Comparison of ENCODE assay signal across 8 cellular contexts in genomic region chr14:29548948-29549370, GRCh38.
A peak's percentile ranks its signal among the peaks of the same experiment; 100 is the strongest.
DNase-seq lines count a peak whose midpoint lies in the region; ATAC-seq and TF ChIP-seq lines count a peak whose summit lies in the region.

No MANE protein-coding gene starts in this region.

- H3K9ac ChIP-seq in smooth muscle cell (ENCODE audit: low read depth), result no peak overlapping the region

- H3K9me3 Mint-ChIP-seq in activated T-helper 2 cell treated with anti-CD3 and anti-CD28 coated beads, Interferon-gamma antibody, Interleukin-2, Interleukin-4, amounts not matched to agents 10 μg/mL and 5 μg/mL and 100 μg/mL, durations not matched to agents 14 hours and 24 hours and 36 hours, result no peaks in the 10 kb centered on the region

- no peak overlapping the region for H3K27ac Mint-ChIP-seq in activated T-helper 2 cell treated with anti-CD3 and anti-CD28 coated beads, Interferon-gamma antibody, Interleukin-2, Interleukin-4, amounts not matched to agents 10 μg/mL and 5 μg/mL and 100 μg/mL, durations not matched to agents 14 hours and 24 hours and 36 hours

- ATAC-seq in GM18858 (IDR thresholded peaks at IDR 0.05; ENCODE audit: unreplicated experiment) (peak; percentile 98), HG03095 (IDR thresholded peaks at IDR 0.05; ENCODE audit: unreplicated experiment) (peak; percentile 82), left ventricle myocardium superior (peak; percentile 61)

- H3K4me2 ChIP-seq in smooth muscle cell, result no peak overlapping the region

- intact Hi-C loops in left ventricle myocardium superior (cut with micrococcal nuclease), result loop anchor here (1.0 to 5.0 kb wide), 2 partner anchors 456 to 663 kb away; no protein-coding TSS in a partner anchor
- intact Hi-C loops in activated T-helper 2 cell treated with anti-CD3 and anti-CD28 coated beads, Interferon-gamma antibody, Interleukin-2, Interleukin-4, amounts not matched to agents 10 μg/mL and 5 μg/mL and 100 μg/mL, durations not matched to agents 14 hours and 24 hours and 36 hours (cut with micrococcal nuclease), result loop anchor here (2.0 kb wide), 1 partner anchor 666 kb away; no protein-coding TSS in a partner anchor

- H3K4me1 ChIP-seq in ACC112 (ENCODE audit: control insufficient read depth, insufficient read depth, low read length, unreplicated experiment) (no peaks in the 10 kb centered on the region), smooth muscle cell (ENCODE audit: low read depth) (no peaks in the 10 kb centered on the region)

- H2AFZ ChIP-seq in ACC112 (ENCODE audit: low read length, unreplicated experiment) (peak overlapping the region; percentile 65), smooth muscle cell (ENCODE audit: low read depth) (no peak overlapping the region)

- H3F3A ChIP-seq in smooth muscle cell (ENCODE audit: low read depth), result no peaks in the 10 kb centered on the region

- 14% methylated on average over 2 of the region's 2 CpGs for WGBS in smooth muscle cell (ENCODE audit: low lambda C conversion rate)

- DNase-seq in NCI-H2107 (lab: John Stamatoyannopoulos, UW) (peak; percentile 85), WERI-Rb-1 (peak; percentile 11), left ventricle myocardium superior (no peak), smooth muscle cell (lab: John Stamatoyannopoulos, UW; ENCODE audit: unreplicated experiment) (no peak)
- no peak for DNase-seq in activated T-helper 2 cell treated with anti-CD3 and anti-CD28 coated beads, Interferon-gamma antibody, Interleukin-2, Interleukin-4, amounts not matched to agents 10 μg/mL and 5 μg/mL and 100 μg/mL, durations not matched to agents 14 hours and 24 hours and 36 hours (ENCODE audit: low spot score)

- H3K27ac ChIP-seq in ACC112 (ENCODE audit: low read depth, low read length) (no peak overlapping the region), WERI-Rb-1 (no peak overlapping the region), smooth muscle cell (ENCODE audit: low read depth) (no peak overlapping the region)

- H3K36me3 Mint-ChIP-seq in activated T-helper 2 cell treated with anti-CD3 and anti-CD28 coated beads, Interferon-gamma antibody, Interleukin-2, Interleukin-4, amounts not matched to agents 10 μg/mL and 5 μg/mL and 100 μg/mL, durations not matched to agents 14 hours and 24 hours and 36 hours (ENCODE audit: low read depth), result no peaks in the 10 kb centered on the region

- H3K79me2 ChIP-seq in ACC112 (ENCODE audit: control insufficient read depth, insufficient read depth, low read length, unreplicated experiment), result no peaks in the 10 kb centered on the region
- H3K79me2 ChIP-seq in smooth muscle cell (ENCODE audit: low read depth), result no peaks in the 10 kb centered on the region

- H3K9me3 ChIP-seq in WERI-Rb-1 (ENCODE audit: severe bottlenecking) (no peaks in the 10 kb centered on the region), smooth muscle cell (replicated peaks; ENCODE audit: low read depth) (no peaks in the 10 kb centered on the region)

- no peaks in the 10 kb centered on the region for H3K4me1 Mint-ChIP-seq in activated T-helper 2 cell treated with anti-CD3 and anti-CD28 coated beads, Interferon-gamma antibody, Interleukin-2, Interleukin-4, amounts not matched to agents 10 μg/mL and 5 μg/mL and 100 μg/mL, durations not matched to agents 14 hours and 24 hours and 36 hours (ENCODE audit: low read depth)

- no peaks in the 10 kb centered on the region for H3K27me3 ChIP-seq in ACC112 (ENCODE audit: insufficient read depth, low read length)
- H3K27me3 ChIP-seq in WERI-Rb-1 (ENCODE audit: insufficient read depth, low read depth, severe bottlenecking), result no peaks in the 10 kb centered on the region
- peaks cover 11% of the 10 kb centered on the region for H3K27me3 ChIP-seq in smooth muscle cell (ENCODE audit: low read depth)

- no peaks in the 10 kb centered on the region for H3K36me3 ChIP-seq in ACC112 (ENCODE audit: insufficient read depth, low read length)
- H3K36me3 ChIP-seq in WERI-Rb-1, result no peaks in the 10 kb centered on the region
- H3K36me3 ChIP-seq in smooth muscle cell (ENCODE audit: low read depth), result no peaks in the 10 kb centered on the region

- H3K4me3 ChIP-seq in ACC112 (ENCODE audit: low read depth, low read length), result no peak overlapping the region
- H3K4me3 ChIP-seq in WERI-Rb-1 (ENCODE audit: low read depth, low read length), result no peak overlapping the region
- H3K4me3 ChIP-seq in smooth muscle cell, result no peak overlapping the region

- H3K4me3 Mint-ChIP-seq in activated T-helper 2 cell treated with anti-CD3 and anti-CD28 coated beads, Interferon-gamma antibody, Interleukin-2, Interleukin-4, amounts not matched to agents 10 μg/mL and 5 μg/mL and 100 μg/mL, durations not matched to agents 14 hours and 24 hours and 36 hours (ENCODE audit: low read depth), result no peak overlapping the region

- TF ChIP-seq CTCF in WERI-Rb-1 (IDR thresholded peaks at IDR 0.05; ENCODE audit: low read depth, low read length), result peak; percentile 35; the same call in 1 of the 2 replicates
- TF ChIP-seq CTCF in smooth muscle cell (IDR thresholded peaks at IDR 0.05; ENCODE audit: borderline replicate concordance, insufficient read depth, poor library complexity, severe bottlenecking), result peak; percentile 68

- H4K20me1 ChIP-seq in smooth muscle cell (ENCODE audit: low read depth), result no peaks in the 10 kb centered on the region

- no peaks in the 10 kb centered on the region for H3K27me3 Mint-ChIP-seq in activated T-helper 2 cell treated with anti-CD3 and anti-CD28 coated beads, Interferon-gamma antibody, Interleukin-2, Interleukin-4, amounts not matched to agents 10 μg/mL and 5 μg/mL and 100 μg/mL, durations not matched to agents 14 hours and 24 hours and 36 hours (ENCODE audit: low read depth)

Comparison
In these comparisons a context has a peak if more than half of its experiments do, and no peak if none do; other contexts are left out.
1. DNase-seq: peak in NCI-H2107 (single experiment) and WERI-Rb-1 (single experiment); none in left ventricle myocardium superior (single experiment), smooth muscle cell (single experiment) and activated T-helper 2 cell treated with anti-CD3 and anti-CD28 coated beads, Interferon-gamma antibody, Interleukin-2, Interleukin-4, amounts not matched to agents 10 μg/mL and 5 μg/mL and 100 μg/mL, durations not matched to agents 14 hours and 24 hours and 36 hours (single experiment).
2. Peak in every context shown above with its lines, with median percentiles within 50 percentile points of each other: ATAC-seq.